In the genomic region with DNA sequence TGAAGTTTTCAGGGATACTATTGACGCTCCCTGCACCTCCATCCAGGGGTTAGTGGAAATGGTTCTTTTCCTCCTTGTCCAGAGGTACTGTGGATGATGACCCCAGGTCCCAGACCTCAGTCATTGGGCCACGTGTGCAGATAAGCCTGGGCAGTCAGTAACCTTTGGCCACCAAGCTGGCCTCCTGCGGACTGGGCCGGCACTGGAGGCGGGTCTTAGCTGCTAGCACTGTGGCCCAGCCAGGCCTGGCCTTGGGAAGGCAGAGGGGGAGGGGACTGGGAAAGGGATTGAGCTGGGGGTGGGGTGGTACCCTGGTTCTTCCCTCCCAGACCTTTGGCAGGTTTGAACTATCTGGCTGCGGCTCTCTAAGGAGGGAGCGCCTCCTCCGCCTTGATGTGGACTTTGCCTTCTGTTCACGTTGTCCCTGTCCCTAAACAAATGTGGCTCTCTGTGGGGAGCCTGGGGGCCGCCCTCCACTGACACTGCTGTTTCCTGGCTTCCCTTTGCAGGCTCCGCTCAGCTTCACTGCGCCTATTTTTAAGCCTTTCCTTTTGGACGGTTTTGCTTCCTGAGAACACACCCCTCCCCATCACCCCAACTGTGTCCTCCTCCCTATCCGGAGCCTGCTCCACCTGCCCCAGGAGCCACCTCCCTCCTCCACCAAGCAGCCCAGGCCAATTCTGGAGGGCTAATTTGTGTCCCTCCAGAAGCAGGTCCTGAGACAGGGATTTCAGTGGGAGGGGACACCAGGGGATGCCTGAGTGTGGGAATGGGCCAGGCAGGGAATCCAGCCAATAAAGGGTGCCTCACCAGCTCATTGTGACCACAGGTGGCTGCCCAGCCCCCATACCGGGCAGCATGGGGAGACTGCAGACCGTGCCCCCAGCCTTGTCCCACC, we compare ENCODE assay signal across 1 cellular context.
TF ChIP-seq lines count a peak whose summit lies in the region.

No MANE protein-coding gene starts in this region.

TF ChIP-seq in HepG2, 621 proteins besides CTCF, POLR2A, EP300 and RAD21 (continued from another document and continues in another):
- TF ChIP-seq, protein P1, sequence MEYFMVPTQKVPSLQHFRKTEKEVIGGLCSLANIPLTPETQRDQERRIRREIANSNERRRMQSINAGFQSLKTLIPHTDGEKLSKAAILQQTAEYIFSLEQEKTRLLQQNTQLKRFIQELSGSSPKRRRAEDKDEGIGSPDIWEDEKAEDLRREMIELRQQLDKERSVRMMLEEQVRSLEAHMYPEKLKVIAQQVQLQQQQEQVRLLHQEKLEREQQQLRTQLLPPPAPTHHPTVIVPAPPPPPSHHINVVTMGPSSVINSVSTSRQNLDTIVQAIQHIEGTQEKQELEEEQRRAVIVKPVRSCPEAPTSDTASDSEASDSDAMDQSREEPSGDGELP (IDR thresholded peaks at IDR 0.05; ENCODE audit: borderline replicate concordance, low read depth): peak; percentile 87; the same call in 1 of the 2 replicates
- TF ChIP-seq ZNF207 (IDR thresholded peaks at IDR 0.05; ENCODE audit: borderline replicate concordance) (no peak), ZSCAN9 (CRISPR knock-in tag; IDR thresholded peaks at IDR 0.05; ENCODE audit: borderline replicate concordance) (peak; percentile 74), BCLAF1 (IDR thresholded peaks at IDR 0.05) (no peak), MXD4 (CRISPR knock-in tag; IDR thresholded peaks at IDR 0.05) (peak; percentile 95), DPF2 (CRISPR knock-in tag; IDR thresholded peaks at IDR 0.05; ENCODE audit: borderline replicate concordance, low read depth) (peak; percentile 83), KLF9 (CRISPR knock-in tag; IDR thresholded peaks at IDR 0.05; ENCODE audit: low read depth) (peak; percentile 26; the same call in 1 of the 2 replicates), ZNF484 (CRISPR knock-in tag; IDR thresholded peaks at IDR 0.05; ENCODE audit: borderline replicate concordance, low read depth) (no peak), KDM3A (CRISPR knock-in tag; IDR thresholded peaks at IDR 0.05; ENCODE audit: low read depth) (peak; percentile 96), CBX1 (IDR thresholded peaks at IDR 0.05; ENCODE audit: low read depth) (no peak), NR3C1 (CRISPR knock-in tag; IDR thresholded peaks at IDR 0.05) (no peak), MIXL1 (CRISPR knock-in tag; IDR thresholded peaks at IDR 0.05) (peak; percentile 67; the same call in 1 of the 2 replicates), MAZ (IDR thresholded peaks at IDR 0.05; ENCODE audit: borderline replicate concordance, low read depth, low read length) (peak; percentile 34; the same call in 1 of the 2 replicates), MAZ (CRISPR knock-in tag; IDR thresholded peaks at IDR 0.05; ENCODE audit: low read depth) (peak; percentile 51; the same call in 1 of the 2 replicates), NKX3-1 (CRISPR knock-in tag; IDR thresholded peaks at IDR 0.05) (no peak), RXRA (CRISPR knock-in tag; IDR thresholded peaks at IDR 0.05) (peak; percentile 97), AKNA (CRISPR knock-in tag; IDR thresholded peaks at IDR 0.05; ENCODE audit: borderline replicate concordance) (no peak), RAD51 (IDR thresholded peaks at IDR 0.05; ENCODE audit: borderline replicate concordance) (no peak), FIP1L1 (IDR thresholded peaks at IDR 0.05; ENCODE audit: borderline replicate concordance, insufficient read depth, low read depth, low read length) (0 out of 2 replicates have a peak, but pooled peaks have one; percentile 49), SP140L (CRISPR knock-in tag; IDR thresholded peaks at IDR 0.05; ENCODE audit: borderline replicate concordance) (no peak), SKI (IDR thresholded peaks at IDR 0.05; ENCODE audit: partially characterized antibody) (peak; percentile 96), REL (CRISPR knock-in tag; conservative IDR thresholded peaks at IDR 0.05) (no peak), ZNF556 (CRISPR knock-in tag; IDR thresholded peaks at IDR 0.05; ENCODE audit: borderline replicate concordance) (peak; percentile 91; the same call in 1 of the 2 replicates), ZNF24 (IDR thresholded peaks at IDR 0.05) (no peak), REXO4 (CRISPR knock-in tag; IDR thresholded peaks at IDR 0.05; ENCODE audit: borderline replicate concordance) (no peak), HNF1A (IDR thresholded peaks at IDR 0.05; ENCODE audit: low read depth) (peak; percentile 68), HNF1A (CRISPR knock-in tag; IDR thresholded peaks at IDR 0.05; ENCODE audit: borderline replicate concordance) (peak; percentile 83), FOXK2 (IDR thresholded peaks at IDR 0.05) (no peak)
- TF ChIP-seq, protein P2, sequence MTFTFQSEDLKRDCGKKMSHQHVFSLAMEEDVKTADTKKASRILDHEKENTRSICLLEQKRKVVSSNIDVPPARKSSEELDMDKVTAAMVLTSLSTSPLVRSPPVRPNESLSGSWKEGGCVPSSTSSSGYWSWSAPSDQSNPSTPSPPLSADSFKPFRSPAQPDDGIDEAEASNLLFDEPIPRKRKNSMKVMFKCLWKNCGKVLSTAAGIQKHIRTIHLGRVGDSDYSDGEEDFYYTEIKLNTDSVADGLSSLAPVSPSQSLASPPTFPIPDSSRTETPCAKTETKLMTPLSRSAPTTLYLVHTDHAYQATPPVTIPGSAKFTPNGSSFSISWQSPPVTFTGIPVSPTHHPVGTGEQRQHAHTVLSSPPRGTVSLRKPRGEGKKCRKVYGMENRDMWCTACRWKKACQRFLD (CRISPR knock-in tag; IDR thresholded peaks at IDR 0.05; ENCODE audit: borderline replicate concordance): no peak; the same call in 1 of the 2 replicates
- TF ChIP-seq, protein P3, sequence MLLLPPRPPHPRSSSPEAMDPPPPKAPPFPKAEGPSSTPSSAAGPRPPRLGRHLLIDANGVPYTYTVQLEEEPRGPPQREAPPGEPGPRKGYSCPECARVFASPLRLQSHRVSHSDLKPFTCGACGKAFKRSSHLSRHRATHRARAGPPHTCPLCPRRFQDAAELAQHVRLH (CRISPR knock-in tag; IDR thresholded peaks at IDR 0.05; ENCODE audit: borderline replicate concordance, low read depth): no peak; the same call in 1 of the 2 replicates
- TF ChIP-seq, protein P4, sequence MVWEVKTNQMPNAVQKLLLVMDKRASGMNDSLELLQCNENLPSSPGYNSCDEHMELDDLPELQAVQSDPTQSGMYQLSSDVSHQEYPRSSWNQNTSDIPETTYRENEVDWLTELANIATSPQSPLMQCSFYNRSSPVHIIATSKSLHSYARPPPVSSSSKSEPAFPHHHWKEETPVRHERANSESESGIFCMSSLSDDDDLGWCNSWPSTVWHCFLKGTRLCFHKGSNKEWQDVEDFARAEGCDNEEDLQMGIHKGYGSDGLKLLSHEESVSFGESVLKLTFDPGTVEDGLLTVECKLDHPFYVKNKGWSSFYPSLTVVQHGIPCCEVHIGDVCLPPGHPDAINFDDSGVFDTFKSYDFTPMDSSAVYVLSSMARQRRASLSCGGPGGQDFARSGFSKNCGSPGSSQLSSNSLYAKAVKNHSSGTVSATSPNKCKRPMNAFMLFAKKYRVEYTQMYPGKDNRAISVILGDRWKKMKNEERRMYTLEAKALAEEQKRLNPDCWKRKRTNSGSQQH (CRISPR knock-in tag; IDR thresholded peaks at IDR 0.05; ENCODE audit: low read depth): peak; percentile 93
- TF ChIP-seq, protein P5, sequence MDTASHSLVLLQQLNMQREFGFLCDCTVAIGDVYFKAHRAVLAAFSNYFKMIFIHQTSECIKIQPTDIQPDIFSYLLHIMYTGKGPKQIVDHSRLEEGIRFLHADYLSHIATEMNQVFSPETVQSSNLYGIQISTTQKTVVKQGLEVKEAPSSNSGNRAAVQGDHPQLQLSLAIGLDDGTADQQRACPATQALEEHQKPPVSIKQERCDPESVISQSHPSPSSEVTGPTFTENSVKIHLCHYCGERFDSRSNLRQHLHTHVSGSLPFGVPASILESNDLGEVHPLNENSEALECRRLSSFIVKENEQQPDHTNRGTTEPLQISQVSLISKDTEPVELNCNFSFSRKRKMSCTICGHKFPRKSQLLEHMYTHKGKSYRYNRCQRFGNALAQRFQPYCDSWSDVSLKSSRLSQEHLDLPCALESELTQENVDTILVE (CRISPR knock-in tag; IDR thresholded peaks at IDR 0.05): peak; percentile 68
- TF ChIP-seq, protein P6, sequence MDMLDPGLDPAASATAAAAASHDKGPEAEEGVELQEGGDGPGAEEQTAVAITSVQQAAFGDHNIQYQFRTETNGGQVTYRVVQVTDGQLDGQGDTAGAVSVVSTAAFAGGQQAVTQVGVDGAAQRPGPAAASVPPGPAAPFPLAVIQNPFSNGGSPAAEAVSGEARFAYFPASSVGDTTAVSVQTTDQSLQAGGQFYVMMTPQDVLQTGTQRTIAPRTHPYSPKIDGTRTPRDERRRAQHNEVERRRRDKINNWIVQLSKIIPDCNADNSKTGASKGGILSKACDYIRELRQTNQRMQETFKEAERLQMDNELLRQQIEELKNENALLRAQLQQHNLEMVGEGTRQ (IDR thresholded peaks at IDR 0.05; ENCODE audit: low read depth, low read length): peak; percentile 89
- TF ChIP-seq, protein P6 (CRISPR knock-in tag; IDR thresholded peaks at IDR 0.05; ENCODE audit: borderline replicate concordance): peak; percentile 90; the same call in 1 of the 2 replicates
